2 cellular contexts compared by ENCODE assay signal in the genomic region with DNA sequence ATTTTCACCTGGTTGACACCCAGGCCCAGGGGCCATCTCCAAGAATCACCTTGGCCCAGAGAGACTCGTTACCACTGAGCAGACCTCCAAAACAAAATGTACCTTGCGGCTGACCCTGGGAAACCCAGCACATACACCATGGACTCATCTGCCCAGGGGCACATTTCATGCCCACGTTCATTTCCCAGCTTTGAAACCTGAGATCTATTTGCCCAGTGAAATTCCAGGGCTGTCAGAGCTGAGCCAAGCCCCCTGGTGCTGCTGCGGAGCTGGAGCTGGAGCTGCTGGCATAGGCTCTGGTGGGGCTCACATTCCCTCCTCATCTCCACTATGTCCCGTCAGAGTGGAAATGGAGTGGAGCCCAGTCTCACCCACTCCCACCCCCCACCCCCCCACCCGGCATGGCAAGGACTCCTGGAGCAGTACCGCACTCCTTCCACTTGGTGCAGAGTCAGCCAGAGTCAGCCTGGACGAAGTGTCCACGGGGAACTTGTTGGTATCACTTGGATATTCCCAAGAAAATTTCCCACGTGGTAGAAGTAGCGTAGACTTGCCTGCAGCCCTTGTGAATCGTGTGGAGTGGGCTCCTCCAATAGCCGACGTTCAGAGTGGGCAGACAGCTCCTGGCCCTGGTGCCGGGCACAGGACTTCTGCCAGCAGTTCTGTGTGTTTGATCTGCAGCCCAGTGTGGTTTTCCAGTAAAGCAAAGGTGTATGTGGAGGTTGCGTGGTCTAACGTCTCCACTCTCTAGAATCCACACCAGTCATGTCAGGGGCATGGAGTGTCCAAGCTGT.
TF ChIP-seq lines count a peak whose summit lies in the region.

No MANE protein-coding gene starts in this region.

TF ChIP-seq in GM23338, 12 proteins besides CTCF, POLR2A, EP300 and RAD21:
- TF ChIP-seq STAT1 (IDR thresholded peaks at IDR 0.05; ENCODE audit: unreplicated experiment) (no peak), CREB1 (CRISPR knock-in tag; IDR thresholded peaks at IDR 0.05; ENCODE audit: low read depth) (no peak), ZNF114 (CRISPR knock-in tag; IDR thresholded peaks at IDR 0.05) (no peak)
TF ChIP-seq in GM23338: peak in this region for 0.

TF ChIP-seq in K562, 482 proteins besides CTCF, POLR2A, EP300 and RAD21:
- TF ChIP-seq, protein P1, sequence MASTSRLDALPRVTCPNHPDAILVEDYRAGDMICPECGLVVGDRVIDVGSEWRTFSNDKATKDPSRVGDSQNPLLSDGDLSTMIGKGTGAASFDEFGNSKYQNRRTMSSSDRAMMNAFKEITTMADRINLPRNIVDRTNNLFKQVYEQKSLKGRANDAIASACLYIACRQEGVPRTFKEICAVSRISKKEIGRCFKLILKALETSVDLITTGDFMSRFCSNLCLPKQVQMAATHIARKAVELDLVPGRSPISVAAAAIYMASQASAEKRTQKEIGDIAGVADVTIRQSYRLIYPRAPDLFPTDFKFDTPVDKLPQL (IDR thresholded peaks at IDR 0.05; ENCODE audit: extremely low read depth, insufficient read length) = no peak
- TF ChIP-seq ZNF23 (CRISPR knock-in tag; IDR thresholded peaks at IDR 0.05) = no peak
- no peak for TF ChIP-seq POLR2H (tag; IDR thresholded peaks at IDR 0.05; ENCODE audit: low read depth)
